ENCODE assay signal across 10 cellular contexts in genomic region chr19:660793-661426, GRCh38. TPM values are rescaled to one million over a fixed set of nuclear protein-coding genes. Genes with fewer than 3 reads are reported as not detected.
DNase-seq lines count a peak whose midpoint lies in the region; ATAC-seq and TF ChIP-seq lines count a peak whose summit lies in the region.
"Had no signal": no experiment of that assay in that cellular context is flagged by ENCODE, and none has a peak within 500 bp of the region (broad histone marks: within the 10 kb centered on the region; RNA-seq: fewer than 3 reads in every experiment).

No MANE protein-coding gene starts in this region.

- no peak overlapping the region for H2BK5ac ChIP-seq in mesendoderm (ENCODE audit: low read length)

- H3K18ac ChIP-seq in mesendoderm (ENCODE audit: low read length), result no peak overlapping the region

- peak overlapping the region; percentile 87 for H3K4me2 ChIP-seq in mesendoderm (ENCODE audit: low read length)

- no peak overlapping the region for H2BK15ac ChIP-seq in mesendoderm (replicated peaks; ENCODE audit: low read depth)

- no peak overlapping the region for H4K8ac ChIP-seq in mesendoderm (ENCODE audit: low read depth, low read length)

- H3K56ac ChIP-seq in mesendoderm (ENCODE audit: low read length), result peak overlapping the region; percentile 96

- H2AK5ac ChIP-seq in mesendoderm (ENCODE audit: low read length), result no peak overlapping the region

- H3K4me3 ChIP-seq in left ventricle myocardium inferior, result peak overlapping the region; percentile 100
- no peak overlapping the region for H3K4me3 ChIP-seq in mesendoderm (ENCODE audit: low read length)
- peak overlapping the region; percentile 97 for H3K4me3 ChIP-seq in urinary bladder (ENCODE audit: low read depth, low read length)

- WGBS in mesendoderm (ENCODE audit: extremely low coverage, insufficient coverage, low lambda C conversion rate), result no CpG with 5 or more reads among the region's 20 CpGs
- WGBS in urinary bladder, result 57% methylated on average over 20 of the region's 20 CpGs

- H3K4ac ChIP-seq in mesendoderm (ENCODE audit: low read depth, low read length), result no peak overlapping the region

- DNase-seq in left ventricle myocardium inferior (no peak), cardiac septum (ENCODE audit: low spot score) (no peak), mesendoderm (no peak), AML-193 (lab: John Stamatoyannopoulos, UW) (no peak), HEK293T (ENCODE audit: extremely low spot score) (no peak)
- DNase-seq: GDM1, NCI-H345 had no signal

- H3K36me3 ChIP-seq in left ventricle myocardium inferior (no peaks in the 10 kb centered on the region), mesendoderm (ENCODE audit: control insufficient read depth, insufficient read depth, low read length) (no peaks in the 10 kb centered on the region), urinary bladder (ENCODE audit: insufficient read depth) (no peaks in the 10 kb centered on the region)

- POLR2A ChIA-PET in HEK293T (lab: Yijun Ruan, JAX), result interaction anchor here (1.0 kb wide), 1 partner anchor 18 kb away, joined by 3 read pairs; no protein-coding TSS in a partner anchor

- H3K27me3 Mint-ChIP-seq in brain, result peaks cover 4% of the 10 kb centered on the region

- H3K23ac ChIP-seq in mesendoderm (ENCODE audit: low read length), result no peak overlapping the region

- no peaks in the 10 kb centered on the region for H3K9me3 ChIP-seq in left ventricle myocardium inferior (replicated peaks)

- peaks cover 49% of the 10 kb centered on the region for H3K4me1 Mint-ChIP-seq in brain

- H2BK120ac ChIP-seq in mesendoderm (ENCODE audit: low read depth, low read length), result no peak overlapping the region

- H3K79me1 ChIP-seq in mesendoderm (ENCODE audit: low read length), result no peaks in the 10 kb centered on the region

- peak overlapping the region; percentile 90 for H3K27ac ChIP-seq in left ventricle myocardium inferior (replicated peaks)
- no peak overlapping the region for H3K27ac ChIP-seq in mesendoderm (ENCODE audit: low read depth, low read length)
- H3K27ac ChIP-seq in urinary bladder (ENCODE audit: low read depth), result no peak overlapping the region

- H4K5ac ChIP-seq in mesendoderm (ENCODE audit: low read length), result no peak overlapping the region

- no peaks in the 10 kb centered on the region for H3K27me3 ChIP-seq in left ventricle myocardium inferior (ENCODE audit: low read depth)
- H3K27me3 ChIP-seq in mesendoderm (ENCODE audit: insufficient read depth, low read length, poor library complexity), result no peaks in the 10 kb centered on the region

- peaks cover 2% of the 10 kb centered on the region for H3K36me3 Mint-ChIP-seq in brain

- intact Hi-C loops in left ventricle myocardium inferior (cut with micrococcal nuclease) (no loop called here), cardiac septum (cut with DNase I) (loop anchor here (5.0 kb wide), 1 partner anchor 89 kb away; the partner anchor contains the start of gene BSG)

- peaks cover 70% of the 10 kb centered on the region for H3K79me2 ChIP-seq in mesendoderm (ENCODE audit: control insufficient read depth, insufficient read depth, low read length)

- TF ChIP-seq CTCF in left ventricle myocardium inferior (IDR thresholded peaks at IDR 0.05; ENCODE audit: borderline replicate concordance) (no peak), brain (conservative IDR thresholded peaks at IDR 0.05) (no peak)

- peak overlapping the region; percentile 98 for H3K9ac ChIP-seq in mesendoderm (ENCODE audit: low read length)

- CTCF ChIA-PET in HEK293T (lab: Yijun Ruan, JAX), result no interaction called here

- H3K9me3 Mint-ChIP-seq in brain, result peaks cover 0 to 6% (median 0%) of the 10 kb centered on the region in 5 experiments

- H3K27ac Mint-ChIP-seq in brain, result peak overlapping the region in 3 of 5 experiments; percentile 35 to 90 (median 62)

- peaks cover 89% of the 10 kb centered on the region for H3K4me1 ChIP-seq in left ventricle myocardium inferior
- peaks cover 2% of the 10 kb centered on the region for H3K4me1 ChIP-seq in mesendoderm (ENCODE audit: control insufficient read depth, low read depth, low read length)
- no peaks in the 10 kb centered on the region for H3K4me1 ChIP-seq in urinary bladder (ENCODE audit: insufficient read depth)

- H3K4me3 Mint-ChIP-seq in brain, result peak overlapping the region; percentile 82 to 89 (median 84)

- ATAC-seq in GM21619 (IDR thresholded peaks at IDR 0.05; ENCODE audit: unreplicated experiment), result no peak

TF ChIP-seq in HEK293T, 16 proteins besides CTCF, POLR2A, EP300 and RAD21:
- TF ChIP-seq L3MBTL2 (conservative IDR thresholded peaks at IDR 0.05), result no peak
- no peak for TF ChIP-seq HDGF (IDR thresholded peaks at IDR 0.05; ENCODE audit: borderline replicate concordance)
- TF ChIP-seq SP1 (IDR thresholded peaks at IDR 0.05), result no peak
- no peak for TF ChIP-seq SUZ12 (IDR thresholded peaks at IDR 0.05)
- no peak for TF ChIP-seq FOXK2 (IDR thresholded peaks at IDR 0.05)
- TF ChIP-seq NFRKB (IDR thresholded peaks at IDR 0.05), result no peak
- no peak for TF ChIP-seq TARDBP (IDR thresholded peaks at IDR 0.05)
- no peak for TF ChIP-seq PKNOX1 (IDR thresholded peaks at IDR 0.05)
- TF ChIP-seq ZNF384 (IDR thresholded peaks at IDR 0.05), result no peak
- TF ChIP-seq BHLHE40 (IDR thresholded peaks at IDR 0.05; ENCODE audit: borderline replicate concordance), result no peak
- no peak for TF ChIP-seq ELF4 (IDR thresholded peaks at IDR 0.05)
- no peak for TF ChIP-seq FOXA1 (IDR thresholded peaks at IDR 0.05)
- TF ChIP-seq FOXM1 (IDR thresholded peaks at IDR 0.05; ENCODE audit: borderline replicate concordance), result no peak
TF ChIP-seq in HEK293T: peak in this region for 0.

RNA-seq across cellular contexts. Expression of gene RNF126, which starts 2.1 kb away (rescaled TPM):
- total RNA-seq in left ventricle myocardium inferior (25.5 TPM), cardiac septum (31.4 TPM), urinary bladder (8.6 TPM)
- polyA plus RNA-seq in brain (ENCODE audit: insufficient read depth, low read depth, low replicate concordance) (58.5 TPM), urinary bladder (41.8 TPM)
- polyA plus RNA-seq in mesendoderm (2013, experiment 1 of 2), result 86.4 TPM
- 86.7 TPM for polyA plus RNA-seq in mesendoderm (2013, experiment 2 of 2)

RNA-seq across cellular contexts. Expression of gene FSTL3, which starts 15.3 kb away (rescaled TPM):
- 56.1 TPM for total RNA-seq in left ventricle myocardium inferior
- total RNA-seq in cardiac septum, result 136 TPM
- polyA plus RNA-seq in brain (ENCODE audit: insufficient read depth, low read depth, low replicate concordance), result 10.9 TPM
- polyA plus RNA-seq in mesendoderm (2013, experiment 1 of 2), result 2.3 TPM
- 2.6 TPM for polyA plus RNA-seq in mesendoderm (2013, experiment 2 of 2)
- 23.3 TPM for total RNA-seq in urinary bladder
- polyA plus RNA-seq in urinary bladder, result 86.9 TPM

RNA-seq across cellular contexts. Expression of gene FGF22, which starts 21.2 kb away (rescaled TPM):
- total RNA-seq in left ventricle myocardium inferior (not detected), cardiac septum (not detected), urinary bladder (not detected)
- polyA plus RNA-seq in brain (ENCODE audit: insufficient read depth, low read depth, low replicate concordance) (1.6 TPM), urinary bladder (1.6 TPM)
- polyA plus RNA-seq in mesendoderm (2013, experiment 1 of 2), result 0.08 TPM
- 0.10 TPM for polyA plus RNA-seq in mesendoderm (2013, experiment 2 of 2)

RNA-seq across cellular contexts. Expression of gene POLRMT, which starts 27.6 kb away (rescaled TPM):
- total RNA-seq in left ventricle myocardium inferior (54.3 TPM), cardiac septum (37.3 TPM), urinary bladder (10.3 TPM)
- polyA plus RNA-seq in brain (ENCODE audit: insufficient read depth, low read depth, low replicate concordance) (122 TPM), urinary bladder (44.6 TPM)
- 71.5 TPM for polyA plus RNA-seq in mesendoderm (2013, experiment 1 of 2)
- polyA plus RNA-seq in mesendoderm (2013, experiment 2 of 2), result 73.0 TPM

RNA-seq across cellular contexts. Expression of gene PRSS57, which starts 34.3 kb away (rescaled TPM):
- total RNA-seq in left ventricle myocardium inferior (not detected), cardiac septum (not detected), urinary bladder (not detected)
- polyA plus RNA-seq in brain (ENCODE audit: insufficient read depth, low read depth, low replicate concordance) (not detected), urinary bladder (not detected)
- polyA plus RNA-seq in mesendoderm (2013, experiment 1 of 2), result 0.04 TPM
- not detected for polyA plus RNA-seq in mesendoderm (2013, experiment 2 of 2)
